In genomic region chr2:190369635-190370034, GRCh38 we compare ENCODE assay signal across 1 cellular context.
TF ChIP-seq lines count a peak whose summit lies in the region.

No MANE protein-coding gene starts in this region.

TF ChIP-seq in K562, 482 proteins besides CTCF, POLR2A, EP300 and RAD21:
- TF ChIP-seq CBX3 (IDR thresholded peaks at IDR 0.05; ENCODE audit: borderline replicate concordance in 1 of 2, low read length in 2 of 2), result no peak
- TF ChIP-seq ZNF12 (CRISPR knock-in tag; IDR thresholded peaks at IDR 0.05), result no peak
- TF ChIP-seq ZFP30 (CRISPR knock-in tag; IDR thresholded peaks at IDR 0.05; ENCODE audit: borderline replicate concordance), result no peak
- no peak for TF ChIP-seq BRD9 (IDR thresholded peaks at IDR 0.05; ENCODE audit: low read depth, partially characterized antibody)
- TF ChIP-seq NCOR1 (IDR thresholded peaks at IDR 0.05), result no peak
- no peak for TF ChIP-seq ZFP1 (CRISPR knock-in tag; IDR thresholded peaks at IDR 0.05)
- TF ChIP-seq SUPT5H (IDR thresholded peaks at IDR 0.05), result no peak
- TF ChIP-seq ZFPM2 (CRISPR knock-in tag; IDR thresholded peaks at IDR 0.05), result no peak
